Comparison of ENCODE assay signal across 23 cellular contexts in the genomic region with DNA sequence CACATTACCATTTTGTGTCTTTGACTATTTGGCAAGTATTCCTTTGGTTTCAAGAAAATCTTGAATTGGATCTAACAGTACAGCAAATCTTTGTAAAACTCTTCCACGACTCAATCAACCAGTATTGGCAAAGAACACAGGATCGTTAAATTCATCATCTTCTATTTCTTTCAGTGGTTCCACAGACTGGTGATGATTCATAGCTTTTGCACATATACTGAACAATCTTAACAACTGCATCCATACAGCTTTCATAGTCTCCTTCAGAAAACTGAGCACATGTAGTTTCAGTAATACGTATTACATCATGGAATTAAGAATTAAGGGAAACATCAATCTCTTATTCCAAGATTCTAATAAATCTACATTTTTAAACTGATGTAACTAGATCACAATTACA.
DNase-seq lines count a peak whose midpoint lies in the region; TF ChIP-seq lines count a peak whose summit lies in the region.
"Had no signal": no experiment of that assay in that cellular context is flagged by ENCODE, and none has a peak within 500 bp of the region (broad histone marks: within the 10 kb centered on the region; RNA-seq: fewer than 3 reads in every experiment).

No MANE protein-coding gene starts in this region.

- CTCF ChIA-PET in HEK293 (lab: Yijun Ruan, JAX) = interaction anchor here (0.6 kb wide), 1 partner anchor 9 kb away, joined by 3 read pairs; no protein-coding TSS in a partner anchor

- no peaks in the 10 kb centered on the region for H3K27me3 ChIP-seq in ACC112 (ENCODE audit: insufficient read depth, low read length)
- no peaks in the 10 kb centered on the region for H3K27me3 ChIP-seq in ovary
- H3K27me3 ChIP-seq: breast epithelium, heart right ventricle, sigmoid colon, stomach had no signal

- POLR2A ChIA-PET in HEK293 (lab: Yijun Ruan, JAX) = no interaction called here

- H3K79me2 ChIP-seq in ACC112 (ENCODE audit: control insufficient read depth, insufficient read depth, low read length, unreplicated experiment) = no peaks in the 10 kb centered on the region

- H3K4me3 ChIP-seq in ACC112 (ENCODE audit: low read depth, low read length) (no peak overlapping the region), HEK293 (ENCODE audit: low read depth, low read length) (no peak overlapping the region), fibroblast of villous mesenchyme (ENCODE audit: low read depth, low read length) (no peak overlapping the region), ovary (no peak overlapping the region)
- H3K4me3 ChIP-seq: breast epithelium, heart right ventricle, lung, sigmoid colon, stomach had no signal

- intact Hi-C loops in ovary (cut with DNase I) = no loop called here

- H3K27ac ChIP-seq in ACC112 (ENCODE audit: low read depth, low read length) (no peak overlapping the region), HEK293 (ENCODE audit: extremely low read depth, low read depth, low read length) (no peak overlapping the region), VCaP (peak overlapping the region; percentile 99; the same call in 1 of the 2 replicates), ovary (no peak overlapping the region)
- H3K27ac ChIP-seq: breast epithelium, heart right ventricle, RWPE1, sigmoid colon, stomach had no signal

- 82 to 87% (median 85%) methylated on average over 3 of the region's 3 CpGs for WGBS in ovary, 3 donors

- peak; percentile 50 for DNase-seq in fibroblast of villous mesenchyme (ENCODE audit: low read depth)
- no peak for DNase-seq in ovary
- DNase-seq in OCI-M1 (lab: John Stamatoyannopoulos, UW) = no peak
- DNase-seq in central memory CD4-positive, alpha-beta T cell = no peak
- no peak for DNase-seq in activated CD4-positive, alpha-beta T cell treated with anti-CD3 and anti-CD28 coated beads, Interleukin-2, amount 50 U/mL, for 4 hours
- DNase-seq: activated CD4-positive, alpha-beta memory T cell treated with anti-CD3 and anti-CD28 coated beads for 36 hours; activated naive CD8-positive, alpha-beta T cell treated with anti-CD3 and anti-CD28 coated beads for 36 hours; CD8-positive, alpha-beta T cell; DMS79 treated with DMSO at 0.1 percent for 48 hours; erythroblast; H7; heart right ventricle; NCI-H1694 treated with DMSO at 0.1 percent for 48 hours; NCI-H226; occipital lobe; sigmoid colon; stomach had no signal

- peak overlapping the region; percentile 39 for H2AFZ ChIP-seq in ACC112 (ENCODE audit: low read length, unreplicated experiment)

- H3K36me3 ChIP-seq in ACC112 (ENCODE audit: insufficient read depth, low read length) (no peaks in the 10 kb centered on the region), HEK293 (ENCODE audit: control insufficient read depth in 2 of 2, insufficient read depth in 1 of 2, low read length in 2 of 2) (no peaks in the 10 kb centered on the region), ovary (no peaks in the 10 kb centered on the region)
- H3K36me3 ChIP-seq: breast epithelium, heart right ventricle, sigmoid colon, stomach had no signal

- TF ChIP-seq CTCF in HEK293 (tag by site-specific recombination; IDR thresholded peaks at IDR 0.05) (no peak), VCaP (conservative IDR thresholded peaks at IDR 0.05) (no peak), fibroblast of villous mesenchyme (IDR thresholded peaks at IDR 0.05; ENCODE audit: insufficient read depth, low read depth, low read length) (no peak), ovary (IDR thresholded peaks at IDR 0.05) (no peak)

- TF ChIP-seq POLR2A in ovary (IDR thresholded peaks at IDR 0.05) = no peak

- H3K4me1 ChIP-seq in ACC112 (ENCODE audit: control insufficient read depth, insufficient read depth, low read length, unreplicated experiment) = no peaks in the 10 kb centered on the region
- H3K4me1 ChIP-seq in HEK293 (ENCODE audit: control insufficient read depth, insufficient read depth, low read length) = no peaks in the 10 kb centered on the region
- H3K4me1 ChIP-seq in ovary (ENCODE audit: insufficient read depth) = no peaks in the 10 kb centered on the region
- H3K4me1 ChIP-seq: breast epithelium, heart right ventricle, sigmoid colon had no signal

- no peak for TF ChIP-seq EP300 in ovary (IDR thresholded peaks at IDR 0.05)

- no peaks in the 10 kb centered on the region for H3K9me3 ChIP-seq in HEK293 (ENCODE audit: control insufficient read depth, insufficient read depth, low read depth, low read length)
- H3K9me3 ChIP-seq in ovary = no peaks in the 10 kb centered on the region
- H3K9me3 ChIP-seq: breast epithelium, heart right ventricle, sigmoid colon, stomach had no signal

TF ChIP-seq in HEK293, 187 proteins besides CTCF, POLR2A, EP300 and RAD21:
- no peak for TF ChIP-seq BCL11A (tag by site-specific recombination; IDR thresholded peaks at IDR 0.05; ENCODE audit: low read depth)
- no peak for TF ChIP-seq ZNF266 (tag by site-specific recombination; IDR thresholded peaks at IDR 0.05; ENCODE audit: low read depth)
- no peak for TF ChIP-seq ZNF239 (tag by site-specific recombination; IDR thresholded peaks at IDR 0.05)
- no peak for TF ChIP-seq ZNF707 (tag by site-specific recombination; IDR thresholded peaks at IDR 0.05)
- TF ChIP-seq ZNF394 (tag by site-specific recombination; IDR thresholded peaks at IDR 0.05; ENCODE audit: borderline replicate concordance) = no peak
- TF ChIP-seq, protein P1, sequence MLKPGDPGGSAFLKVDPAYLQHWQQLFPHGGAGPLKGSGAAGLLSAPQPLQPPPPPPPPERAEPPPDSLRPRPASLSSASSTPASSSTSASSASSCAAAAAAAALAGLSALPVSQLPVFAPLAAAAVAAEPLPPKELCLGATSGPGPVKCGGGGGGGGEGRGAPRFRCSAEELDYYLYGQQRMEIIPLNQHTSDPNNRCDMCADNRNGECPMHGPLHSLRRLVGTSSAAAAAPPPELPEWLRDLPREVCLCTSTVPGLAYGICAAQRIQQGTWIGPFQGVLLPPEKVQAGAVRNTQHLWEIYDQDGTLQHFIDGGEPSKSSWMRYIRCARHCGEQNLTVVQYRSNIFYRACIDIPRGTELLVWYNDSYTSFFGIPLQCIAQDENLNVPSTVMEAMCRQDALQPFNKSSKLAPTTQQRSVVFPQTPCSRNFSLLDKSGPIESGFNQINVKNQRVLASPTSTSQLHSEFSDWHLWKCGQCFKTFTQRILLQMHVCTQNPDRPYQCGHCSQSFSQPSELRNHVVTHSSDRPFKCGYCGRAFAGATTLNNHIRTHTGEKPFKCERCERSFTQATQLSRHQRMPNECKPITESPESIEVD (tag by site-specific recombination; IDR thresholded peaks at IDR 0.05) = 0 out of 2 replicates have a peak, but pooled peaks have one; percentile 31
- TF ChIP-seq, protein P2, sequence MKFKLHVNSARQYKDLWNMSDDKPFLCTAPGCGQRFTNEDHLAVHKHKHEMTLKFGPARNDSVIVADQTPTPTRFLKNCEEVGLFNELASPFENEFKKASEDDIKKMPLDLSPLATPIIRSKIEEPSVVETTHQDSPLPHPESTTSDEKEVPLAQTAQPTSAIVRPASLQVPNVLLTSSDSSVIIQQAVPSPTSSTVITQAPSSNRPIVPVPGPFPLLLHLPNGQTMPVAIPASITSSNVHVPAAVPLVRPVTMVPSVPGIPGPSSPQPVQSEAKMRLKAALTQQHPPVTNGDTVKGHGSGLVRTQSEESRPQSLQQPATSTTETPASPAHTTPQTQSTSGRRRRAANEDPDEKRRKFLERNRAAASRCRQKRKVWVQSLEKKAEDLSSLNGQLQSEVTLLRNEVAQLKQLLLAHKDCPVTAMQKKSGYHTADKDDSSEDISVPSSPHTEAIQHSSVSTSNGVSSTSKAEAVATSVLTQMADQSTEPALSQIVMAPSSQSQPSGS (tag by site-specific recombination; IDR thresholded peaks at IDR 0.05; ENCODE audit: low read depth) = 0 out of 2 replicates have a peak, but pooled peaks have one; percentile 33
